ENCODE assay signal across 27 cellular contexts in genomic region chr12:111901182-111901581, GRCh38. TPM values are rescaled to one million over a fixed set of nuclear protein-coding genes. Genes with fewer than 3 reads are reported as not detected.
DNase-seq lines count a peak whose midpoint lies in the region; ATAC-seq, FAIRE-seq and TF ChIP-seq lines count a peak whose summit lies in the region.
"Had no signal": no experiment of that assay in that cellular context is flagged by ENCODE, and none has a peak within 500 bp of the region (broad histone marks: within the 10 kb centered on the region; RNA-seq: fewer than 3 reads in every experiment).

No MANE protein-coding gene starts in this region.

- CTCF ChIA-PET in activated CD4-positive, alpha-beta T cell treated with anti-CD3 and anti-CD28 coated beads for 36 hours (lab: Charles Lee), result no interaction called here
- CTCF ChIA-PET in PC-3 (lab: Charles Lee), result no interaction called here

- H3K79me2 ChIP-seq in PC-3 (ENCODE audit: low read length) (no peaks in the 10 kb centered on the region), mesendoderm (ENCODE audit: control insufficient read depth, insufficient read depth, low read length) (no peaks in the 10 kb centered on the region)

- H4K8ac ChIP-seq in mesendoderm (ENCODE audit: low read depth, low read length), result no peak overlapping the region

- H3K27ac Mint-ChIP-seq in activated CD4-positive, alpha-beta T cell treated with anti-CD3 and anti-CD28 coated beads for 36 hours, result peak overlapping the region; percentile 35
- H3K27ac Mint-ChIP-seq: CD4-positive, CD25-positive, alpha-beta regulatory T cell; GM23338 had no signal

- no peak overlapping the region for H2AK5ac ChIP-seq in mesendoderm (ENCODE audit: low read length)

- no CpG with 5 or more reads among the region's 4 CpGs for WGBS in mesendoderm (ENCODE audit: extremely low coverage, insufficient coverage, low lambda C conversion rate)

- no peaks in the 10 kb centered on the region for H3K27me3 Mint-ChIP-seq in activated CD4-positive, alpha-beta T cell treated with anti-CD3 and anti-CD28 coated beads for 36 hours
- H3K27me3 Mint-ChIP-seq: CD4-positive, CD25-positive, alpha-beta regulatory T cell had no signal

- no peaks in the 10 kb centered on the region for H3F3A ChIP-seq in PC-3 (ENCODE audit: low read length, unreplicated experiment)

- H3K4me2 ChIP-seq in PC-3 (ENCODE audit: low read length) (no peak overlapping the region), mesendoderm (ENCODE audit: low read length) (no peak overlapping the region)
- H3K4me2 ChIP-seq: GM23338 had no signal

- no peaks in the 10 kb centered on the region for H3K27me3 ChIP-seq in PC-3 (ENCODE audit: low read length)
- H3K27me3 ChIP-seq in bronchial epithelial cell (ENCODE audit: control insufficient read depth, insufficient read depth, low read length), result no peaks in the 10 kb centered on the region
- H3K27me3 ChIP-seq in mesendoderm (ENCODE audit: insufficient read depth, low read length, poor library complexity), result no peaks in the 10 kb centered on the region
- H3K27me3 ChIP-seq: BLaER1 had no signal

- no peak overlapping the region for H4K5ac ChIP-seq in mesendoderm (ENCODE audit: low read length)

- no peaks in the 10 kb centered on the region for H3K9me2 ChIP-seq in PC-3 (replicated peaks; ENCODE audit: low read length)

- H3K4me1 ChIP-seq in PC-3 (ENCODE audit: insufficient read depth, low read length), result no peaks in the 10 kb centered on the region
- H3K4me1 ChIP-seq in mesendoderm (ENCODE audit: control insufficient read depth, low read depth, low read length), result no peaks in the 10 kb centered on the region
- H3K4me1 ChIP-seq: HAP-1 had no signal

- H3K9ac ChIP-seq in PC-3 (ENCODE audit: low read length) (no peak overlapping the region), mesendoderm (ENCODE audit: low read length) (no peak overlapping the region)
- H3K9ac ChIP-seq: BLaER1 had no signal

- FAIRE-seq in bronchial epithelial cell (lab: Jason Lieb, UNC), result no peak
- FAIRE-seq: GM12891 had no signal

- H3K4me3 Mint-ChIP-seq in activated CD4-positive, alpha-beta T cell treated with anti-CD3 and anti-CD28 coated beads for 36 hours, result no peak overlapping the region
- H3K4me3 Mint-ChIP-seq: CD4-positive, CD25-positive, alpha-beta regulatory T cell; GM23338 had no signal

- DNase-seq in activated CD4-positive, alpha-beta T cell treated with anti-CD3 and anti-CD28 coated beads for 36 hours, result no peak
- no peak for DNase-seq in activated CD4-positive, alpha-beta T cell treated with anti-CD3 and anti-CD28 coated beads, Interleukin-2, amount 50 U/mL, for 1 hour
- DNase-seq in PC-3 (peak; percentile 14), bronchial epithelial cell (ENCODE audit: low read depth) (peak; percentile 17), GOT3 (lab: John Stamatoyannopoulos, UW) (no peak), mesendoderm (no peak)
- DNase-seq: 8988T; CD4-positive, CD25-positive, alpha-beta regulatory T cell; COR-L47; DMS79; EL; GDM1; KBM-7; NCI-H1105 treated with DMSO at 0.1 percent for 48 hours; NCI-H146; NCI-H1930; NCI-H2107; NCI-H524; NCI-H748 treated with DMSO at 0.1 percent for 48 hours; NK-92 treated with Interleukin-12 subunit alpha and Interleukin-12 subunit beta, amount 100 ng/mL, for 24 hours; RPMI8226; SHP77 had no signal

- POLR2A ChIA-PET in activated CD4-positive, alpha-beta T cell treated with anti-CD3 and anti-CD28 coated beads for 36 hours (lab: Charles Lee), result no interaction called here
- POLR2A ChIA-PET in PC-3 (lab: Charles Lee; ENCODE audit: unreplicated experiment), result no interaction called here

- H3K4me3 ChIP-seq in PC-3 (ENCODE audit: low read length) (no peak overlapping the region), bronchial epithelial cell (ENCODE audit: low read depth, low read length) (no peak overlapping the region), mesendoderm (ENCODE audit: low read length) (no peak overlapping the region)
- H3K4me3 ChIP-seq: BLaER1, GM23338, HAP-1 had no signal

- H3K23ac ChIP-seq in mesendoderm (ENCODE audit: low read length), result no peak overlapping the region

- ATAC-seq in activated CD4-positive, alpha-beta T cell treated with anti-CD3 and anti-CD28 coated beads for 36 hours, result no peak
- ATAC-seq in PC-3 (peak; percentile 57; the same call in 1 of the 2 replicates), HG03095 (IDR thresholded peaks at IDR 0.05; ENCODE audit: unreplicated experiment) (no peak)
- ATAC-seq: GM23338 had no signal

- no peak overlapping the region for H3K4ac ChIP-seq in mesendoderm (ENCODE audit: low read depth, low read length)

- intact Hi-C loops in activated CD4-positive, alpha-beta T cell treated with anti-CD3 and anti-CD28 coated beads for 36 hours (cut with DNase I, micrococcal nuclease), result no loop called here
- intact Hi-C loops in PC-3 (cut with micrococcal nuclease), result no loop called here

- no peak overlapping the region for H3K18ac ChIP-seq in mesendoderm (ENCODE audit: low read length)

- H3K79me1 ChIP-seq in mesendoderm (ENCODE audit: low read length), result no peaks in the 10 kb centered on the region

- no peak overlapping the region for H2BK5ac ChIP-seq in mesendoderm (ENCODE audit: low read length)

- BruUV-seq in PC-3 (replicated peaks; lab: Mats Ljungman, UMichigan), result no TSS peak

- H3K36me3 ChIP-seq in PC-3 (ENCODE audit: low read depth, low read length), result peaks cover 5% of the 10 kb centered on the region
- peaks cover 2% of the 10 kb centered on the region for H3K36me3 ChIP-seq in bronchial epithelial cell (ENCODE audit: control insufficient read depth, insufficient read depth, low read length)
- H3K36me3 ChIP-seq in mesendoderm (ENCODE audit: control insufficient read depth, insufficient read depth, low read length), result peaks cover 9% of the 10 kb centered on the region

- TF ChIP-seq CTCF in PC-3 (conservative IDR thresholded peaks at IDR 0.05; ENCODE audit: low read depth, low read length) (0 out of 2 replicates have a peak, but pooled peaks have one; percentile 12), bronchial epithelial cell (IDR thresholded peaks at IDR 0.05; ENCODE audit: insufficient read depth, low read length, severe bottlenecking) (no peak)

- H3K36me3 Mint-ChIP-seq in activated CD4-positive, alpha-beta T cell treated with anti-CD3 and anti-CD28 coated beads for 36 hours (ENCODE audit: low read depth), result peaks cover 47% of the 10 kb centered on the region

- no peaks in the 10 kb centered on the region for H3K9me3 Mint-ChIP-seq in activated CD4-positive, alpha-beta T cell treated with anti-CD3 and anti-CD28 coated beads for 36 hours (ENCODE audit: low read depth)

- H2BK120ac ChIP-seq in mesendoderm (ENCODE audit: low read depth, low read length), result no peak overlapping the region

- H3K56ac ChIP-seq in mesendoderm (ENCODE audit: low read length), result no peak overlapping the region

- H3K4me1 Mint-ChIP-seq in activated CD4-positive, alpha-beta T cell treated with anti-CD3 and anti-CD28 coated beads for 36 hours, result no peaks in the 10 kb centered on the region

- H2AFZ ChIP-seq in PC-3 (ENCODE audit: low read length), result no peak overlapping the region
- H2AFZ ChIP-seq: GM23338 had no signal

- no peak overlapping the region for H2BK15ac ChIP-seq in mesendoderm (replicated peaks; ENCODE audit: low read depth)

- H4K20me1 ChIP-seq in PC-3 (ENCODE audit: low read length), result no peaks in the 10 kb centered on the region
- H4K20me1 ChIP-seq: BLaER1 had no signal

- H3K9me3 ChIP-seq in PC-3 (ENCODE audit: low read length), result no peaks in the 10 kb centered on the region
- H3K9me3 ChIP-seq: HAP-1 had no signal

- no peak overlapping the region for H3K27ac ChIP-seq in PC-3 (ENCODE audit: low read length)
- H3K27ac ChIP-seq in mesendoderm (ENCODE audit: low read depth, low read length), result no peak overlapping the region

RNA-seq across cellular contexts. Expression of gene MAPKAPK5, which starts 59.2 kb away (rescaled TPM):
- 10 to 100 TPM; 47.5 to 57.5 TPM for total RNA-seq in activated CD4-positive, alpha-beta T cell treated with anti-CD3 and anti-CD28 coated beads for 36 hours
- total RNA-seq in PC-3 (2014; rRNA removed) (65.0 and 78.2 TPM in 2 replicates), bronchial epithelial cell (43.3 and 45.5 TPM in 2 replicates)
- 35.8 TPM for polyA plus RNA-seq in mesendoderm (2013, experiment 1 of 2)
- 34.7 TPM for polyA plus RNA-seq in mesendoderm (2013, experiment 2 of 2)

Comparison
In these comparisons a context has a peak if more than half of its experiments do, and no peak if none do; other contexts are left out.
1. DNase-seq: peak in PC-3 (single experiment) and bronchial epithelial cell (single experiment); none in activated CD4-positive, alpha-beta T cell treated with anti-CD3 and anti-CD28 coated beads for 36 hours (single experiment), activated CD4-positive, alpha-beta T cell treated with anti-CD3 and anti-CD28 coated beads, Interleukin-2, amount 50 U/mL, for 1 hour (single experiment), GOT3 (single experiment) and mesendoderm (single experiment).